In the genomic region with DNA sequence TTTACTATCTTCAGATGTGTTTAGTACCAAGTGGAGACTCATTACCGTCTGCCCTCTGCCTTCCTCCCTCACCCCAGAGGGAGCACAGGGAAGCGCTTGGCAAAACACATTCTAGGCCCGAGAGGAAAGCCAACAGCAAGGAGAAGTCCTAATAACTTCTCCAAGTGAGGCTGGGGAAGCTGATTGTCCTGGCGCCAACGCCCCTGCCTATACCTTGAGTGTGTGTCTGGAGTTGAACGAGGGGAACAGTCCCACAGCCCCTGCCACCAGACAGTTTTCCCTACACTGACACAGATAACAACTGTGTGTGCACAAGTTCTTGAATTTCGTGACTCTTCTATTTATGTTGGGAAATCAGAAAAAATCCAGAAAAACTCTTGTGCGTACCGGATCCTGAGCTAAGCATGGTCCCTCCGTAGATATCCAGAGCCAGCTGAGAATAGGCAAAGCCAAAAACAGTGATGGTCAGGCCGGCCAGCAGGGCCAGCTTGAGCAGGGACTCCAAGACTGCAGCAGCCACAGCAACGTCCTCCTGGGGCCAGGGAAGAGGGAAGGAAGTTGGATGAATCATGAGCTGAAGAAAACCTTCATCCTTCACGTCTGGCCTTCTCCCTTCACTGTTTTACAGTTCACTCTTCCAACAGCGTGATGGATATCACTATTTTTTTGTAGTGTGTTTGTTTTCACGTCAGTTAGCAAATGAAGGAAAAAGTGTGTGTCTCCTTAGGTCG, we compare ENCODE assay signal across 1 cellular context.
TF ChIP-seq lines count a peak whose summit lies in the region.

No MANE protein-coding gene starts in this region.

TF ChIP-seq in IMR-90, 13 proteins besides CTCF, POLR2A, EP300 and RAD21:
- TF ChIP-seq FOS (IDR thresholded peaks at IDR 0.05; ENCODE audit: low read depth, low read length) (no peak), BHLHE40 (IDR thresholded peaks at IDR 0.05; ENCODE audit: low read depth, low read length) (no peak), SMC3 (IDR thresholded peaks at IDR 0.05; ENCODE audit: low read depth, low read length) (no peak), CEBPB (IDR thresholded peaks at IDR 0.05; ENCODE audit: low read depth, low read length) (no peak)
- TF ChIP-seq, protein P1, sequence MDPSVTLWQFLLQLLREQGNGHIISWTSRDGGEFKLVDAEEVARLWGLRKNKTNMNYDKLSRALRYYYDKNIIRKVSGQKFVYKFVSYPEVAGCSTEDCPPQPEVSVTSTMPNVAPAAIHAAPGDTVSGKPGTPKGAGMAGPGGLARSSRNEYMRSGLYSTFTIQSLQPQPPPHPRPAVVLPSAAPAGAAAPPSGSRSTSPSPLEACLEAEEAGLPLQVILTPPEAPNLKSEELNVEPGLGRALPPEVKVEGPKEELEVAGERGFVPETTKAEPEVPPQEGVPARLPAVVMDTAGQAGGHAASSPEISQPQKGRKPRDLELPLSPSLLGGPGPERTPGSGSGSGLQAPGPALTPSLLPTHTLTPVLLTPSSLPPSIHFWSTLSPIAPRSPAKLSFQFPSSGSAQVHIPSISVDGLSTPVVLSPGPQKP (IDR thresholded peaks at IDR 0.05; ENCODE audit: borderline replicate concordance, low read depth, low read length): no peak
TF ChIP-seq in IMR-90: peak in this region for 0.
